1 cellular context compared by ENCODE assay signal in the genomic region with DNA sequence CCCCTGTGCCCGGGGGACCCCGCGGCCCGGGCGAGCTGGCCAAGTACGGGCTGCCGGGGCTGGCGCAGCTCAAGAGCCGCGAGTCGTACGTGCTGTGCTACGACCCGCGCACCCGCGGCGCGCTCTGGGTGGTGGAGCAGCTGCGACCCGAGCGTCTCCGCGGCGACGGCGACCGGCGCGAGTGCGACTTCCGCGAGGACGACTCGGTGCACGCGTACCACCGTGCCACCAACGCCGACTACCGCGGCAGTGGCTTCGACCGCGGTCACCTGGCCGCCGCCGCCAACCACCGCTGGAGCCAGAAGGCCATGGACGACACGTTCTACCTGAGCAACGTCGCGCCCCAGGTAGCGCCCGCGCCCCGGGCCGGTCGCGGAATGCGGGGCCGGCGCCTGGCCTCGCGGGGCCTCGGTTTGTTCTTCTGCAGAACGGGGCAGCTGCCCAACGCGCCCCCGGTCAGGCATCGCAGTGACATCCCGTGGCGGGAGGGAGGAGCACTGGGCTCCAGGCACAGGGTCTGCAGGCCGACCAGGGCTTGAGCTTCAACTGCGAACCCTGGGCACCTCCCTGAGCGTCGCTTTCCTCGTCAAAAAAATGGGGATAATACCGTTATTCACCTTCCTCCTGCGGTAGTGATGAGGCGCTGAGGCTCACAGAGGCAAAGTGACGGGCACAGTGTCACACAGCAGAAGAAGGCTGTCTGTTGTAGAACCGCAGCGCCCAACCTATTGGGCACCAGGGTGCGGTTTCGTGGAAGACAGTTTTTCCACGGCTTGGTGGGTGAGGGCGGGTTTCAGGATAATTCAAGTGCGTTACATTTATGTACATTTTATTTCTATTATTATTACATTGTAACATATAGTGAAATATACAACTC.
TF ChIP-seq lines count a peak whose summit lies in the region.

No MANE protein-coding gene starts in this region.

TF ChIP-seq in K562, 482 proteins besides CTCF, POLR2A, EP300 and RAD21 (continued from another document and continues in another):
- TF ChIP-seq, protein P1, sequence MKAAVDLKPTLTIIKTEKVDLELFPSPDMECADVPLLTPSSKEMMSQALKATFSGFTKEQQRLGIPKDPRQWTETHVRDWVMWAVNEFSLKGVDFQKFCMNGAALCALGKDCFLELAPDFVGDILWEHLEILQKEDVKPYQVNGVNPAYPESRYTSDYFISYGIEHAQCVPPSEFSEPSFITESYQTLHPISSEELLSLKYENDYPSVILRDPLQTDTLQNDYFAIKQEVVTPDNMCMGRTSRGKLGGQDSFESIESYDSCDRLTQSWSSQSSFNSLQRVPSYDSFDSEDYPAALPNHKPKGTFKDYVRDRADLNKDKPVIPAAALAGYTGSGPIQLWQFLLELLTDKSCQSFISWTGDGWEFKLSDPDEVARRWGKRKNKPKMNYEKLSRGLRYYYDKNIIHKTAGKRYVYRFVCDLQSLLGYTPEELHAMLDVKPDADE (conservative IDR thresholded peaks at IDR 0.05; ENCODE audit: control insufficient read depth, low read depth, low read length), result peak; percentile 45
- TF ChIP-seq HOXB6 (CRISPR knock-in tag; IDR thresholded peaks at IDR 0.05; ENCODE audit: borderline replicate concordance) (no peak), ZNF41 (CRISPR knock-in tag; conservative IDR thresholded peaks at IDR 0.05) (no peak), SP2 (IDR thresholded peaks at IDR 0.05; ENCODE audit: extremely low read depth, low read depth, low read length, poor library complexity, severe bottlenecking) (no peak), HNRNPL (IDR thresholded peaks at IDR 0.05; ENCODE audit: low read depth, low read length) (peak; percentile 81), U2AF2 (optimal IDR thresholded peaks at IDR 0.05; ENCODE audit: low read depth, low read length) (no peak), FOXA3 (CRISPR knock-in tag; conservative IDR thresholded peaks at IDR 0.05 in 1 of 2, IDR thresholded peaks at IDR 0.05 in 1 of 2) (peak in 1 of 2 experiments; percentile 72; a peak in 1 of 4 replicates), ZBTB17 (CRISPR knock-in tag; IDR thresholded peaks at IDR 0.05) (no peak), RB1 (IDR thresholded peaks at IDR 0.05; ENCODE audit: low read depth) (peak; percentile 44; the same call in 1 of the 2 replicates), ZNF79 (CRISPR knock-in tag; IDR thresholded peaks at IDR 0.05; ENCODE audit: low read depth) (no peak), SIRT6 (IDR thresholded peaks at IDR 0.05; ENCODE audit: low read depth, low read length) (no peak), POLR3A (IDR thresholded peaks at IDR 0.05; ENCODE audit: borderline replicate concordance, extremely low read depth, insufficient read depth, insufficient read length) (no peak), NEUROD1 (IDR thresholded peaks at IDR 0.05; ENCODE audit: borderline replicate concordance, low read depth, low read length, partially characterized antibody) (peak; percentile 14), CEBPB (tag; IDR thresholded peaks at IDR 0.05) (no peak), ATF7 (IDR thresholded peaks at IDR 0.05) (no peak), NUFIP1 (IDR thresholded peaks at IDR 0.05; ENCODE audit: partially characterized antibody) (peak; percentile 35), SIN3B (IDR thresholded peaks at IDR 0.05; ENCODE audit: low read depth) (peak; percentile 12; the same call in 1 of the 2 replicates), KDM2B (CRISPR knock-in tag; IDR thresholded peaks at IDR 0.05) (peak; percentile 59; the same call in 1 of the 2 replicates), ILF3 (IDR thresholded peaks at IDR 0.05; ENCODE audit: borderline replicate concordance) (no peak), ZBTB1 (CRISPR knock-in tag; IDR thresholded peaks at IDR 0.05; ENCODE audit: borderline replicate concordance, low read depth) (peak; percentile 12; the same call in 1 of the 2 replicates), ZNF239 (CRISPR knock-in tag; IDR thresholded peaks at IDR 0.05) (no peak), CCAR2 (IDR thresholded peaks at IDR 0.05; ENCODE audit: low read depth, low read length) (no peak), ZNF165 (CRISPR knock-in tag; IDR thresholded peaks at IDR 0.05; ENCODE audit: borderline replicate concordance) (no peak), PYGO2 (tag; IDR thresholded peaks at IDR 0.05) (no peak), ATF1 (CRISPR knock-in tag; IDR thresholded peaks at IDR 0.05) (no peak), ATF1 (tag; IDR thresholded peaks at IDR 0.05) (peak; percentile 8; the same call in 1 of the 2 replicates), SIN3A (IDR thresholded peaks at IDR 0.05; ENCODE audit: borderline replicate concordance in 2 of 2, control insufficient read depth in 1 of 2, low read depth in 2 of 2, low read length in 2 of 2) (peak in 1 of 2 experiments; percentile 32; a peak in 1 of 4 replicates), CREB1 (IDR thresholded peaks at IDR 0.05) (0 out of 2 replicates have a peak, but pooled peaks have one; percentile 3), CREB1 (CRISPR knock-in tag; IDR thresholded peaks at IDR 0.05) (peak; percentile 32; the same call in 1 of the 2 replicates), CBX1 (IDR thresholded peaks at IDR 0.05; ENCODE audit: low read depth) (0 out of 2 replicates have a peak, but pooled peaks have one; percentile 43), JUNB (CRISPR knock-in tag; conservative IDR thresholded peaks at IDR 0.05) (no peak), ZNF695 (CRISPR knock-in tag; IDR thresholded peaks at IDR 0.05) (0 out of 2 replicates have a peak, but pooled peaks have one; percentile 21), ZBTB7A (IDR thresholded peaks at IDR 0.05; ENCODE audit: borderline replicate concordance, control insufficient read depth, low read depth, low read length) (peak; percentile 47; the same call in 1 of the 2 replicates), ZNF263 (CRISPR knock-in tag; IDR thresholded peaks at IDR 0.05; ENCODE audit: borderline replicate concordance) (peak; percentile 52; the same call in 1 of the 2 replicates), PHB (CRISPR knock-in tag; IDR thresholded peaks at IDR 0.05) (peak; percentile 85; the same call in 1 of the 2 replicates), ZC3H4 (CRISPR knock-in tag; IDR thresholded peaks at IDR 0.05; ENCODE audit: borderline replicate concordance) (no peak), BMI1 (IDR thresholded peaks at IDR 0.05; ENCODE audit: low read length) (no peak)
- TF ChIP-seq, protein P2, sequence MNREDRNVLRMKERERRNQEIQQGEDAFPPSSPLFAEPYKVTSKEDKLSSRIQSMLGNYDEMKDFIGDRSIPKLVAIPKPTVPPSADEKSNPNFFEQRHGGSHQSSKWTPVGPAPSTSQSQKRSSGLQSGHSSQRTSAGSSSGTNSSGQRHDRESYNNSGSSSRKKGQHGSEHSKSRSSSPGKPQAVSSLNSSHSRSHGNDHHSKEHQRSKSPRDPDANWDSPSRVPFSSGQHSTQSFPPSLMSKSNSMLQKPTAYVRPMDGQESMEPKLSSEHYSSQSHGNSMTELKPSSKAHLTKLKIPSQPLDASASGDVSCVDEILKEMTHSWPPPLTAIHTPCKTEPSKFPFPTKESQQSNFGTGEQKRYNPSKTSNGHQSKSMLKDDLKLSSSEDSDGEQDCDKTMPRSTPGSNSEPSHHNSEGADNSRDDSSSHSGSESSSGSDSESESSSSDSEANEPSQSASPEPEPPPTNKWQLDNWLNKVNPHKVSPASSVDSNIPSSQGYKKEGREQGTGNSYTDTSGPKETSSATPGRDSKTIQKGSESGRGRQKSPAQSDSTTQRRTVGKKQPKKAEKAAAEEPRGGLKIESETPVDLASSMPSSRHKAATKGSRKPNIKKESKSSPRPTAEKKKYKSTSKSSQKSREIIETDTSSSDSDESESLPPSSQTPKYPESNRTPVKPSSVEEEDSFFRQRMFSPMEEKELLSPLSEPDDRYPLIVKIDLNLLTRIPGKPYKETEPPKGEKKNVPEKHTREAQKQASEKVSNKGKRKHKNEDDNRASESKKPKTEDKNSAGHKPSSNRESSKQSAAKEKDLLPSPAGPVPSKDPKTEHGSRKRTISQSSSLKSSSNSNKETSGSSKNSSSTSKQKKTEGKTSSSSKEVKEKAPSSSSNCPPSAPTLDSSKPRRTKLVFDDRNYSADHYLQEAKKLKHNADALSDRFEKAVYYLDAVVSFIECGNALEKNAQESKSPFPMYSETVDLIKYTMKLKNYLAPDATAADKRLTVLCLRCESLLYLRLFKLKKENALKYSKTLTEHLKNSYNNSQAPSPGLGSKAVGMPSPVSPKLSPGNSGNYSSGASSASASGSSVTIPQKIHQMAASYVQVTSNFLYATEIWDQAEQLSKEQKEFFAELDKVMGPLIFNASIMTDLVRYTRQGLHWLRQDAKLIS (CRISPR knock-in tag; IDR thresholded peaks at IDR 0.05), result 0 out of 2 replicates have a peak, but pooled peaks have one; percentile 34
- TF ChIP-seq, protein P3, sequence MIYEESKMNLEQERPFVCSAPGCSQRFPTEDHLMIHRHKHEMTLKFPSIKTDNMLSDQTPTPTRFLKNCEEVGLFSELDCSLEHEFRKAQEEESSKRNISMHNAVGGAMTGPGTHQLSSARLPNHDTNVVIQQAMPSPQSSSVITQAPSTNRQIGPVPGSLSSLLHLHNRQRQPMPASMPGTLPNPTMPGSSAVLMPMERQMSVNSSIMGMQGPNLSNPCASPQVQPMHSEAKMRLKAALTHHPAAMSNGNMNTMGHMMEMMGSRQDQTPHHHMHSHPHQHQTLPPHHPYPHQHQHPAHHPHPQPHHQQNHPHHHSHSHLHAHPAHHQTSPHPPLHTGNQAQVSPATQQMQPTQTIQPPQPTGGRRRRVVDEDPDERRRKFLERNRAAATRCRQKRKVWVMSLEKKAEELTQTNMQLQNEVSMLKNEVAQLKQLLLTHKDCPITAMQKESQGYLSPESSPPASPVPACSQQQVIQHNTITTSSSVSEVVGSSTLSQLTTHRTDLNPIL (CRISPR knock-in tag; IDR thresholded peaks at IDR 0.05), result no peak
- TF ChIP-seq, protein P4, sequence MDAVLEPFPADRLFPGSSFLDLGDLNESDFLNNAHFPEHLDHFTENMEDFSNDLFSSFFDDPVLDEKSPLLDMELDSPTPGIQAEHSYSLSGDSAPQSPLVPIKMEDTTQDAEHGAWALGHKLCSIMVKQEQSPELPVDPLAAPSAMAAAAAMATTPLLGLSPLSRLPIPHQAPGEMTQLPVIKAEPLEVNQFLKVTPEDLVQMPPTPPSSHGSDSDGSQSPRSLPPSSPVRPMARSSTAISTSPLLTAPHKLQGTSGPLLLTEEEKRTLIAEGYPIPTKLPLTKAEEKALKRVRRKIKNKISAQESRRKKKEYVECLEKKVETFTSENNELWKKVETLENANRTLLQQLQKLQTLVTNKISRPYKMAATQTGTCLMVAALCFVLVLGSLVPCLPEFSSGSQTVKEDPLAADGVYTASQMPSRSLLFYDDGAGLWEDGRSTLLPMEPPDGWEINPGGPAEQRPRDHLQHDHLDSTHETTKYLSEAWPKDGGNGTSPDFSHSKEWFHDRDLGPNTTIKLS (IDR thresholded peaks at IDR 0.05; ENCODE audit: borderline replicate concordance, low read depth), result no peak
- TF ChIP-seq, protein P5, sequence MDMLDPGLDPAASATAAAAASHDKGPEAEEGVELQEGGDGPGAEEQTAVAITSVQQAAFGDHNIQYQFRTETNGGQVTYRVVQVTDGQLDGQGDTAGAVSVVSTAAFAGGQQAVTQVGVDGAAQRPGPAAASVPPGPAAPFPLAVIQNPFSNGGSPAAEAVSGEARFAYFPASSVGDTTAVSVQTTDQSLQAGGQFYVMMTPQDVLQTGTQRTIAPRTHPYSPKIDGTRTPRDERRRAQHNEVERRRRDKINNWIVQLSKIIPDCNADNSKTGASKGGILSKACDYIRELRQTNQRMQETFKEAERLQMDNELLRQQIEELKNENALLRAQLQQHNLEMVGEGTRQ (CRISPR knock-in tag; IDR thresholded peaks at IDR 0.05), result 0 out of 2 replicates have a peak, but pooled peaks have one; percentile 17
- TF ChIP-seq, protein P6, sequence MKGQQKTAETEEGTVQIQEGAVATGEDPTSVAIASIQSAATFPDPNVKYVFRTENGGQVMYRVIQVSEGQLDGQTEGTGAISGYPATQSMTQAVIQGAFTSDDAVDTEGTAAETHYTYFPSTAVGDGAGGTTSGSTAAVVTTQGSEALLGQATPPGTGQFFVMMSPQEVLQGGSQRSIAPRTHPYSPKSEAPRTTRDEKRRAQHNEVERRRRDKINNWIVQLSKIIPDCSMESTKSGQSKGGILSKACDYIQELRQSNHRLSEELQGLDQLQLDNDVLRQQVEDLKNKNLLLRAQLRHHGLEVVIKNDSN (CRISPR knock-in tag; IDR thresholded peaks at IDR 0.05), result 0 out of 2 replicates have a peak, but pooled peaks have one; percentile 41
- TF ChIP-seq, protein P7, sequence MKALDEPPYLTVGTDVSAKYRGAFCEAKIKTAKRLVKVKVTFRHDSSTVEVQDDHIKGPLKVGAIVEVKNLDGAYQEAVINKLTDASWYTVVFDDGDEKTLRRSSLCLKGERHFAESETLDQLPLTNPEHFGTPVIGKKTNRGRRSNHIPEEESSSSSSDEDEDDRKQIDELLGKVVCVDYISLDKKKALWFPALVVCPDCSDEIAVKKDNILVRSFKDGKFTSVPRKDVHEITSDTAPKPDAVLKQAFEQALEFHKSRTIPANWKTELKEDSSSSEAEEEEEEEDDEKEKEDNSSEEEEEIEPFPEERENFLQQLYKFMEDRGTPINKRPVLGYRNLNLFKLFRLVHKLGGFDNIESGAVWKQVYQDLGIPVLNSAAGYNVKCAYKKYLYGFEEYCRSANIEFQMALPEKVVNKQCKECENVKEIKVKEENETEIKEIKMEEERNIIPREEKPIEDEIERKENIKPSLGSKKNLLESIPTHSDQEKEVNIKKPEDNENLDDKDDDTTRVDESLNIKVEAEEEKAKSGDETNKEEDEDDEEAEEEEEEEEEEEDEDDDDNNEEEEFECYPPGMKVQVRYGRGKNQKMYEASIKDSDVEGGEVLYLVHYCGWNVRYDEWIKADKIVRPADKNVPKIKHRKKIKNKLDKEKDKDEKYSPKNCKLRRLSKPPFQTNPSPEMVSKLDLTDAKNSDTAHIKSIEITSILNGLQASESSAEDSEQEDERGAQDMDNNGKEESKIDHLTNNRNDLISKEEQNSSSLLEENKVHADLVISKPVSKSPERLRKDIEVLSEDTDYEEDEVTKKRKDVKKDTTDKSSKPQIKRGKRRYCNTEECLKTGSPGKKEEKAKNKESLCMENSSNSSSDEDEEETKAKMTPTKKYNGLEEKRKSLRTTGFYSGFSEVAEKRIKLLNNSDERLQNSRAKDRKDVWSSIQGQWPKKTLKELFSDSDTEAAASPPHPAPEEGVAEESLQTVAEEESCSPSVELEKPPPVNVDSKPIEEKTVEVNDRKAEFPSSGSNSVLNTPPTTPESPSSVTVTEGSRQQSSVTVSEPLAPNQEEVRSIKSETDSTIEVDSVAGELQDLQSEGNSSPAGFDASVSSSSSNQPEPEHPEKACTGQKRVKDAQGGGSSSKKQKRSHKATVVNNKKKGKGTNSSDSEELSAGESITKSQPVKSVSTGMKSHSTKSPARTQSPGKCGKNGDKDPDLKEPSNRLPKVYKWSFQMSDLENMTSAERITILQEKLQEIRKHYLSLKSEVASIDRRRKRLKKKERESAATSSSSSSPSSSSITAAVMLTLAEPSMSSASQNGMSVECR (CRISPR knock-in tag; IDR thresholded peaks at IDR 0.05), result peak; percentile 68; the same call in 1 of the 2 replicates
- TF ChIP-seq, protein P8, sequence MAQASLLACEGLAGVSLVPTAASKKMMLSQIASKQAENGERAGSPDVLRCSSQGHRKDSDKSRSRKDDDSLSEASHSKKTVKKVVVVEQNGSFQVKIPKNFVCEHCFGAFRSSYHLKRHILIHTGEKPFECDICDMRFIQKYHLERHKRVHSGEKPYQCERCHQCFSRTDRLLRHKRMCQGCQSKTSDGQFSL (CRISPR knock-in tag; IDR thresholded peaks at IDR 0.05), result 0 out of 2 replicates have a peak, but pooled peaks have one; percentile 17
- TF ChIP-seq, protein P8 (tag; IDR thresholded peaks at IDR 0.05), result no peak
